In the genomic region with DNA sequence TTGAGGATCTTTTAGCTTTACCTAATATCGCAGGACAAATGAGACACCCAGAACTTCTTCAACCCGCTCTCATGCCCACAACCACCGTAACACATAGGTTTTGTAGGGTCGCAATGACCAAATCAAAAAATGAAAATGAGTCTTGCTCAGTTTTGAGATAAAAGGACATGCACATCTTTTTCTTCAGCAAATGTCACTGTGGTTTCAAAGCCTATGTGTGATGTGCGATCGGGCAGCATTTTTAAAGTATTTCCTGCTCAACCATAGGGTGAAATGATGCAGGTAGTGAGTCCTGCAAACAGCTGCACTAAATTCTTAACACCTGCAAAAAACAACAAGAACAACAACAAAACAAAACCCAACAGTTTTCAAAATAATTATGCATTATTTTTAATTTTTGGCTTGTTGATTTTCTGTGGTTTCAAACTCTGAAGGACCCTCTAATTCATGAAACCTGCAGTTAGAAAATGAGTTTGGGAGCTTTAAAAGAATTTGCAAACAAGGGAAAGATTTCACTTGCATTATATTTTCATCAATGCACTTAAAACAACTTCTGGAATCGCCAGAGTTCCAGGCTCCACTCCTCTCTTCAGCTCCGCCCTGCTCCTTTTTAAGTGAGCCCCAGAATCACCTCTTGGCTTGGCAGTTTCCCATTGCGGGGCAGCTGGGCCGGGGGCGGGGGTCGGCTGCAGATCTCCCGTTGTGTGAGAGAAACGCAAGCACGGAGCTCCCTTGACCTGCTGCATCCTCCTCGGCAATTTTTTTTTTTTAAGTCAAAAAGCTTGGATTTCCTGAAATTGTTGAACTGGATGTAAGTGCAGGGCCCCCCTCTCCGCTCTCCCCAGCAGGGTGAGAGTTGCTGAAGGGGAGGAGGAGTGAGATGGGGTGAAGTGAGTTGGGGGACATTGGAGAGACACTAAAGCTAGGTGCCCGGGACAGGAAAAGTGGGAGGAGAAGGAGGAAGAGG, we compare ENCODE assay signal across 7 cellular contexts.
DNase-seq lines count a peak whose midpoint lies in the region; ATAC-seq, FAIRE-seq and TF ChIP-seq lines count a peak whose summit lies in the region.

No MANE protein-coding gene starts in this region.

- POLR2A ChIA-PET in activated CD8-positive, alpha-beta T cell treated with anti-CD3 and anti-CD28 coated beads, Interleukin-2, amount 10 ng/mL, durations not matched to agents 7 days and 5 days (lab: Charles Lee): interaction anchor here (0.6 to 1.0 kb wide), 3 partner anchors 15 to 113 kb away, joined by 3 to 6 read pairs (median 3); no protein-coding TSS in a partner anchor

- no peak for FAIRE-seq in D721Med (lab: Jason Lieb, UNC)

- ATAC-seq in activated CD8-positive, alpha-beta T cell treated with anti-CD3 and anti-CD28 coated beads, Interleukin-2, amount 10 ng/mL, durations not matched to agents 7 days and 5 days: no peak
- no peak for ATAC-seq in stimulated activated naive B cell treated with anti-CD40 and anti-IgM and Interleukin-4, amounts not matched to agents 10 μg/mL and 1 μg/mL and 100 μg/mL, for 72 hours (replicated peaks)
- no peak for ATAC-seq in HG02759 (IDR thresholded peaks at IDR 0.05; ENCODE audit: unreplicated experiment)

- TF ChIP-seq CTCF in HL-60 (IDR thresholded peaks at IDR 0.05; ENCODE audit: insufficient read depth, low read length) (no peak), D721Med (IDR thresholded peaks at IDR 0.05; ENCODE audit: insufficient read depth, missing control alignments) (no peak)

- no peak overlapping the region for H3K27ac ChIP-seq in HL-60 (replicated peaks)
- no peak overlapping the region for H3K27ac ChIP-seq in iPS-18a (ENCODE audit: low read length)

- no peaks in the 10 kb centered on the region for H3K36me3 Mint-ChIP-seq in activated CD8-positive, alpha-beta T cell treated with anti-CD3 and anti-CD28 coated beads, Interleukin-2, amount 10 ng/mL, durations not matched to agents 7 days and 5 days (ENCODE audit: low read depth)
- peaks cover 4 to 7% of the 10 kb centered on the region in 2 donors for H3K36me3 Mint-ChIP-seq in stimulated activated naive B cell treated with anti-CD40 and anti-IgM and Interleukin-4, amounts not matched to agents 10 μg/mL and 1 μg/mL and 100 μg/mL, for 72 hours

- CTCF ChIA-PET in activated CD8-positive, alpha-beta T cell treated with anti-CD3 and anti-CD28 coated beads, Interleukin-2, amount 10 ng/mL, durations not matched to agents 7 days and 5 days (lab: Charles Lee): interaction anchor here (0.6 to 4.5 kb wide), 13 partner anchors 12 to 135 kb away, joined by 3 to 18 read pairs (median 4); a partner anchor contains a TSS

- H3K9me3 ChIP-seq in iPS-18a (ENCODE audit: control insufficient read depth, low read depth, low read length): no peaks in the 10 kb centered on the region

- peak overlapping the region; percentile 54; the same call in 1 of the 2 replicates for H3K4me3 ChIP-seq in HL-60 (replicated peaks; ENCODE audit: insufficient read depth, low read length)
- peak overlapping the region; percentile 80 for H3K4me3 ChIP-seq in iPS-18a (ENCODE audit: low read length)

- peak overlapping the region; percentile 24 for H3K9ac ChIP-seq in iPS-18a (ENCODE audit: low read length)

- H3K27ac Mint-ChIP-seq in activated CD8-positive, alpha-beta T cell treated with anti-CD3 and anti-CD28 coated beads, Interleukin-2, amount 10 ng/mL, durations not matched to agents 7 days and 5 days: no peak overlapping the region
- H3K27ac Mint-ChIP-seq in stimulated activated naive B cell treated with anti-CD40 and anti-IgM and Interleukin-4, amounts not matched to agents 10 μg/mL and 1 μg/mL and 100 μg/mL, for 72 hours: peak overlapping the region; percentile 20

- DNase-seq in HL-60 (ENCODE audit: low read depth in 1 of 2, low spot score in 1 of 2) (no peak), D721Med (ENCODE audit: insufficient read length, low spot score) (no peak), MV-4-11 (lab: John Stamatoyannopoulos, UW) (no peak)
- DNase-seq in activated CD8-positive, alpha-beta T cell treated with anti-CD3 and anti-CD28 coated beads, Interleukin-2, amount 10 ng/mL, durations not matched to agents 7 days and 5 days: peak; percentile 26
- DNase-seq in stimulated activated naive B cell treated with anti-CD40 and anti-IgM and Interleukin-4, amounts not matched to agents 10 μg/mL and 1 μg/mL and 100 μg/mL, for 72 hours: no peak

- H3K4me1 ChIP-seq in iPS-18a (ENCODE audit: control insufficient read depth, low read depth, low read length): peaks cover 13% of the 10 kb centered on the region

- H3K4me3 Mint-ChIP-seq in activated CD8-positive, alpha-beta T cell treated with anti-CD3 and anti-CD28 coated beads, Interleukin-2, amount 10 ng/mL, durations not matched to agents 7 days and 5 days: peak overlapping the region; percentile 85
- H3K4me3 Mint-ChIP-seq in stimulated activated naive B cell treated with anti-CD40 and anti-IgM and Interleukin-4, amounts not matched to agents 10 μg/mL and 1 μg/mL and 100 μg/mL, for 72 hours: peak overlapping the region; percentile 87 to 89

- no peaks in the 10 kb centered on the region for H3K9me3 Mint-ChIP-seq in activated CD8-positive, alpha-beta T cell treated with anti-CD3 and anti-CD28 coated beads, Interleukin-2, amount 10 ng/mL, durations not matched to agents 7 days and 5 days (ENCODE audit: insufficient read depth)
- H3K9me3 Mint-ChIP-seq in stimulated activated naive B cell treated with anti-CD40 and anti-IgM and Interleukin-4, amounts not matched to agents 10 μg/mL and 1 μg/mL and 100 μg/mL, for 72 hours: no peaks in the 10 kb centered on the region

- no peaks in the 10 kb centered on the region for H3K36me3 ChIP-seq in iPS-18a (ENCODE audit: control insufficient read depth, low read depth, low read length)

- H3K27me3 ChIP-seq in HL-60 (ENCODE audit: insufficient read depth, poor library complexity, severe bottlenecking) (peaks cover 38% of the 10 kb centered on the region), iPS-18a (ENCODE audit: control insufficient read depth, insufficient read depth, low read length) (peaks cover 52% of the 10 kb centered on the region)

- peaks cover 73% of the 10 kb centered on the region for H3K27me3 Mint-ChIP-seq in activated CD8-positive, alpha-beta T cell treated with anti-CD3 and anti-CD28 coated beads, Interleukin-2, amount 10 ng/mL, durations not matched to agents 7 days and 5 days (ENCODE audit: low read depth)
- H3K27me3 Mint-ChIP-seq in stimulated activated naive B cell treated with anti-CD40 and anti-IgM and Interleukin-4, amounts not matched to agents 10 μg/mL and 1 μg/mL and 100 μg/mL, for 72 hours: peaks cover 19 to 37% of the 10 kb centered on the region in 2 donors

- H3K4me1 Mint-ChIP-seq in activated CD8-positive, alpha-beta T cell treated with anti-CD3 and anti-CD28 coated beads, Interleukin-2, amount 10 ng/mL, durations not matched to agents 7 days and 5 days (ENCODE audit: low read depth): peaks cover 26% of the 10 kb centered on the region
- H3K4me1 Mint-ChIP-seq in stimulated activated naive B cell treated with anti-CD40 and anti-IgM and Interleukin-4, amounts not matched to agents 10 μg/mL and 1 μg/mL and 100 μg/mL, for 72 hours: peaks cover 17 to 26% of the 10 kb centered on the region in 2 donors
